ENCODE assay signal across 23 cellular contexts in genomic region chr6:91352878-91353277, GRCh38.
"Had no signal": no experiment of that assay in that cellular context is flagged by ENCODE, and none has a peak within 500 bp of the region (broad histone marks: within the 10 kb centered on the region; RNA-seq: fewer than 3 reads in every experiment).

No MANE protein-coding gene starts in this region.

- ATAC-seq: activated CD8-positive, alpha-beta T cell treated with anti-CD3 and anti-CD28 coated beads for 36 hours; foreskin keratinocyte; left lung; natural killer cell treated with Interleukin-12 subunit alpha and Interleukin-12 subunit beta and Interleukin-15 and Interleukin-18, amount 100 ng/mL, for 72 hours; psoas muscle; right cardiac atrium; upper lobe of right lung had no signal

- H3K27ac ChIP-seq: colonic mucosa, dorsolateral prefrontal cortex, epithelial cell of prostate, foreskin keratinocyte, left lung, ovary, psoas muscle, thyroid gland, upper lobe of right lung had no signal

- H3K4me1 ChIP-seq: colonic mucosa, foreskin keratinocyte, left lung, psoas muscle, thyroid gland, upper lobe of right lung had no signal

- DNase-seq: activated CD4-positive, alpha-beta T cell treated with anti-CD3 and anti-CD28 coated beads, Interleukin-2, amount 10 ng/mL, durations not matched to agents 7 days and 5 days; activated CD8-positive, alpha-beta T cell treated with anti-CD3 and anti-CD28 coated beads for 36 hours; activated gamma-delta T cell treated with Interleukin-2 at 50 U/mL for 16 hours; activated T-cell treated with anti-CD3 and anti-CD28 coated beads, Interleukin-2, amount 50 U/mL, for 1 hour; aorta; central memory CD4-positive, alpha-beta T cell; colonic mucosa; dorsolateral prefrontal cortex; foreskin keratinocyte; immature natural killer cell; kidney glomerular epithelial cell; left lung; ovary; psoas muscle; right cardiac atrium; stimulated activated CD4-positive, alpha-beta T cell treated with anti-CD3 and anti-CD28 coated beads, Interleukin-1b, Interleukin-23, amount 100 ng/mL, for 48 hours; substantia nigra; T1000; thyroid gland; upper lobe of right lung had no signal

- H3K36me3 ChIP-seq: colonic mucosa, left lung, ovary, thyroid gland, upper lobe of right lung had no signal

- H3K9me3 ChIP-seq: colonic mucosa, ovary, psoas muscle, thyroid gland, upper lobe of right lung had no signal

- H3K27me3 ChIP-seq: colonic mucosa, dorsolateral prefrontal cortex, foreskin keratinocyte, left lung, ovary, thyroid gland, upper lobe of right lung had no signal

- H3K4me3 ChIP-seq: colonic mucosa, dorsolateral prefrontal cortex, left lung, lung, ovary, psoas muscle, thyroid gland, upper lobe of right lung had no signal
